Comparison of ENCODE assay signal across 1 cellular context in genomic region chr9:136400038-136400834, GRCh38.
TF ChIP-seq lines count a peak whose summit lies in the region.

TSS of gene SNAPC4 (minus strand) at chr9:136400170. CDS start at chr9:136398428, 1,742 bp downstream.

TF ChIP-seq in WTC11, 78 proteins besides CTCF, POLR2A, EP300 and RAD21 (continued from another document and continues in another):
- TF ChIP-seq AR (CRISPR knock-in tag; IDR thresholded peaks at IDR 0.05): peak; percentile 50; the same call in 1 of the 2 replicates
- no peak for TF ChIP-seq AFF4 (CRISPR knock-in tag; IDR thresholded peaks at IDR 0.05; ENCODE audit: borderline replicate concordance)
- no peak for TF ChIP-seq ZNF396 (CRISPR knock-in tag; IDR thresholded peaks at IDR 0.05; ENCODE audit: borderline replicate concordance)
- TF ChIP-seq ZNF263 (CRISPR knock-in tag; IDR thresholded peaks at IDR 0.05; ENCODE audit: low read depth): no peak
- TF ChIP-seq PRRX2 (CRISPR knock-in tag; IDR thresholded peaks at IDR 0.05): 0 out of 2 replicates have a peak, but pooled peaks have one; percentile 40
- TF ChIP-seq ZNF138 (CRISPR knock-in tag; conservative IDR thresholded peaks at IDR 0.05): no peak
- TF ChIP-seq RELA (CRISPR knock-in tag; IDR thresholded peaks at IDR 0.05; ENCODE audit: borderline replicate concordance): no peak
- no peak for TF ChIP-seq TCF7 (CRISPR knock-in tag; IDR thresholded peaks at IDR 0.05; ENCODE audit: low read depth)
- no peak for TF ChIP-seq GTF2I (CRISPR knock-in tag; conservative IDR thresholded peaks at IDR 0.05)
- no peak for TF ChIP-seq E2F4 (CRISPR knock-in tag; IDR thresholded peaks at IDR 0.05; ENCODE audit: borderline replicate concordance, low read depth)
- TF ChIP-seq SP1 (CRISPR knock-in tag; conservative IDR thresholded peaks at IDR 0.05): peak; percentile 90
- TF ChIP-seq NR2C2 (CRISPR knock-in tag; IDR thresholded peaks at IDR 0.05): no peak
- TF ChIP-seq USF2 (CRISPR knock-in tag; IDR thresholded peaks at IDR 0.05): peak; percentile 36; the same call in 1 of the 2 replicates
- TF ChIP-seq NFATC4 (CRISPR knock-in tag; IDR thresholded peaks at IDR 0.05): peak; percentile 44; the same call in 1 of the 2 replicates
- TF ChIP-seq JAZF1 (CRISPR knock-in tag; IDR thresholded peaks at IDR 0.05): no peak
- TF ChIP-seq E2F5 (CRISPR knock-in tag; IDR thresholded peaks at IDR 0.05): no peak
- TF ChIP-seq ZNF423 (CRISPR knock-in tag; IDR thresholded peaks at IDR 0.05): no peak
- TF ChIP-seq FOXK1 (CRISPR knock-in tag; IDR thresholded peaks at IDR 0.05): peak; percentile 56; the same call in 1 of the 2 replicates
- peak; percentile 56; the same call in 1 of the 2 replicates for TF ChIP-seq EMX1 (CRISPR knock-in tag; IDR thresholded peaks at IDR 0.05)
- TF ChIP-seq CDX4 (CRISPR knock-in tag; IDR thresholded peaks at IDR 0.05; ENCODE audit: borderline replicate concordance): no peak
- TF ChIP-seq NR1H2 (CRISPR knock-in tag; IDR thresholded peaks at IDR 0.05): no peak
- TF ChIP-seq ZNF219 (CRISPR knock-in tag; IDR thresholded peaks at IDR 0.05; ENCODE audit: borderline replicate concordance): no peak
- TF ChIP-seq NR3C1 (CRISPR knock-in tag; conservative IDR thresholded peaks at IDR 0.05; ENCODE audit: low read depth): no peak
- TF ChIP-seq ZNF416 (CRISPR knock-in tag; IDR thresholded peaks at IDR 0.05): 0 out of 2 replicates have a peak, but pooled peaks have one; percentile 22
- peak; percentile 15; the same call in 1 of the 2 replicates for TF ChIP-seq ZNF671 (CRISPR knock-in tag; IDR thresholded peaks at IDR 0.05)
- no peak for TF ChIP-seq GRHL2 (CRISPR knock-in tag; IDR thresholded peaks at IDR 0.05; ENCODE audit: insufficient replicate concordance, severe bottlenecking)
- TF ChIP-seq ZNF281 (CRISPR knock-in tag; IDR thresholded peaks at IDR 0.05): no peak
- TF ChIP-seq NFYB (CRISPR knock-in tag; conservative IDR thresholded peaks at IDR 0.05; ENCODE audit: low read depth): no peak; the same call in 1 of the 2 replicates
- no peak for TF ChIP-seq ZMAT4 (CRISPR knock-in tag; IDR thresholded peaks at IDR 0.05)
- peak; percentile 74 for TF ChIP-seq GABPB1 (CRISPR knock-in tag; IDR thresholded peaks at IDR 0.05)
- no peak for TF ChIP-seq IRF1 (CRISPR knock-in tag; IDR thresholded peaks at IDR 0.05)
- TF ChIP-seq CREM (CRISPR knock-in tag; IDR thresholded peaks at IDR 0.05): peak; percentile 80; the same call in 1 of the 2 replicates
- no peak for TF ChIP-seq PREB (CRISPR knock-in tag; IDR thresholded peaks at IDR 0.05; ENCODE audit: borderline replicate concordance)
- peak; percentile 88; the same call in 1 of the 2 replicates for TF ChIP-seq ARID4B (CRISPR knock-in tag; IDR thresholded peaks at IDR 0.05; ENCODE audit: borderline replicate concordance)
- TF ChIP-seq ERG (CRISPR knock-in tag; IDR thresholded peaks at IDR 0.05): 0 out of 2 replicates have a peak, but pooled peaks have one; percentile 33
